8 cellular contexts compared by ENCODE assay signal in the genomic region with DNA sequence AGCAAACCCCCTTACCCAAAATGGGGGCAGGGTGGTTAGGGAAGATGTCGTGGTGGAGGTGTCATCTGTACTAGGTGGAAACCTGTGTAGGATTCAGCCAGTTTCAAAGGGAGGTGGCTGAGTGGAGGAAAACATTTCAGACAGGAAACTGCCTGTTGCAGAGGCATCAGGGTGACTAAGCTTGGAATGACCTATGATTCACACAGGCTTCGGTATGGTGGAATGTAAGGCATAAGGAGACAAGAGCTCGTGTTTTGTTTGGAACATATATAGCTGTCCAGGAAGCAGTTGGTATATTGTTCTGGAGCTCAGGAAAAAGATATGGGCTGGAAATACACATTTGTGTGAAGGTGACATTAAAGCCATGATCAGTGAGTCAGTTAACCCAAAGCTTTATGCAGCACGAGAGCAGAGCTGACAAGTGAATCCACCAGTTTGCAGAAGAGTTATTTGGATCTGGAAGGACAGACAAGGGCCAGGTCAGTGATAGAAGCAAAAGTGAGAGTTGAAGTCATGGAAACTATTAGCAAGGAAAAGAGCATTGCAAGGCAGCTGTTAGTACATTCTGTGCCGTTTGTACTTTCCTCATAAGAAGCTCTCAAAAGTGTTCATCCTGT. TPM values are rescaled to one million over a fixed set of nuclear protein-coding genes. Genes with fewer than 3 reads are reported as not detected.
DNase-seq lines count a peak whose midpoint lies in the region; ATAC-seq and TF ChIP-seq lines count a peak whose summit lies in the region.

No MANE protein-coding gene starts in this region.

- dilution Hi-C loops in IMR-90 (cut with HindIII; ENCODE audit: low sequenced_read_pairs, unreplicated experiment) = no loop called here

- peak; percentile 72 for DNase-seq in AG09319 (ENCODE audit: extremely low read depth, low read depth)
- DNase-seq in IMR-90 = peak; percentile 98
- DNase-seq in cardiac fibroblast (ENCODE audit: low read depth in 2 of 2) = peak; percentile 92 to 98
- DNase-seq in mucosa of descending colon = no peak
- DNase-seq in NCI-H1417 treated with DMSO at 0.1 percent for 48 hours (lab: John Stamatoyannopoulos, UW) = no peak
- DNase-seq in SK-N-DZ (ENCODE audit: low spot score) = no peak
- no peak for DNase-seq in thyroid gland
- no peak for DNase-seq in activated gamma-delta T cell (lab: John Stamatoyannopoulos, UW)

- peak overlapping the region; percentile 97 for H3K4ac ChIP-seq in IMR-90 (ENCODE audit: low read depth, low read length)

- H3K23ac ChIP-seq in IMR-90 (ENCODE audit: low read depth, low read length) = peak overlapping the region; percentile 92

- BruUV-seq in IMR-90 (replicated peaks; lab: Mats Ljungman, UMichigan) = no TSS peak

- peak overlapping the region; percentile 88 for H2BK15ac ChIP-seq in IMR-90 (ENCODE audit: low read depth, low read length)

- H3K27ac ChIP-seq in IMR-90 (ENCODE audit: insufficient read depth, low read length) = peak overlapping the region; percentile 89
- peak overlapping the region in 1 of 3 donors; percentile 15 for H3K27ac ChIP-seq in thyroid gland

- WGBS in IMR-90 (ENCODE audit: extremely low coverage in 2 of 2, insufficient read length in 1 of 2), 2 experiments = 0% methylated on average over 3 of the region's 5 CpGs; no CpG with 5 or more reads in 1 of the 2 experiments
- 70 to 79% methylated on average over 5 of the region's 5 CpGs for WGBS in thyroid gland, 2 donors

- H4K91ac ChIP-seq in IMR-90 (ENCODE audit: insufficient read depth, low read depth, low read length) = peak overlapping the region; percentile 94

- H3K18ac ChIP-seq in IMR-90 (ENCODE audit: low read depth, low read length) = peak overlapping the region; percentile 94

- TF ChIP-seq CTCF in AG09319 (IDR thresholded peaks at IDR 0.05; ENCODE audit: low read depth, low read length) = no peak
- TF ChIP-seq CTCF in IMR-90 (conservative IDR thresholded peaks at IDR 0.05; ENCODE audit: low read depth, low read length) = no peak
- TF ChIP-seq CTCF in cardiac fibroblast (IDR thresholded peaks at IDR 0.05; ENCODE audit: low read depth, low read length) = no peak
- TF ChIP-seq CTCF in mucosa of descending colon (IDR thresholded peaks at IDR 0.05) = no peak
- TF ChIP-seq CTCF in thyroid gland (IDR thresholded peaks at IDR 0.05) = no peak

- peaks cover 26% of the 10 kb centered on the region for H3K9me1 ChIP-seq in IMR-90 (ENCODE audit: insufficient read depth, low read length)

- no peak; the same call in 1 of the 2 replicates for TF ChIP-seq RAD21 in IMR-90 (IDR thresholded peaks at IDR 0.05; ENCODE audit: low read length)

- intact Hi-C loops in IMR-90 (cut with micrococcal nuclease) = loop anchor here (1.0 kb wide), 1 partner anchor 12 kb away; no protein-coding TSS in a partner anchor
- intact Hi-C loops in mucosa of descending colon (cut with DNase I, micrococcal nuclease) = no loop called here
- intact Hi-C loops in thyroid gland (cut with DNase I) = no loop called here

- CTCF ChIA-PET in IMR-90 (lab: Yijun Ruan, JAX) = interaction anchor here (1.1 to 1.9 kb wide), 3 partner anchors 12 to 20 kb away, joined by 5 to 8 read pairs (median 6); a partner anchor contains a TSS

- no peak overlapping the region; the same call in 1 of the 2 replicates for H3K4me3 ChIP-seq in IMR-90 (ENCODE audit: insufficient read depth, low read depth, low read length)
- H3K4me3 ChIP-seq in cardiac fibroblast (replicated peaks in 1 of 2; ENCODE audit: low read depth in 2 of 2, low read length in 2 of 2) = peak overlapping the region in 1 of 2 donors; percentile 2
- H3K4me3 ChIP-seq in mucosa of descending colon = no peak overlapping the region
- H3K4me3 ChIP-seq in thyroid gland (replicated peaks in 1 of 3) = no peak overlapping the region

- H3K9me3 ChIP-seq in IMR-90 (ENCODE audit: control insufficient read depth, insufficient read depth, low read length) (no peaks in the 10 kb centered on the region), mucosa of descending colon (no peaks in the 10 kb centered on the region), thyroid gland (no peaks in the 10 kb centered on the region)

- H3K4me1 ChIP-seq in IMR-90 (ENCODE audit: control insufficient read depth, insufficient read depth, low read length) = peaks cover 18% of the 10 kb centered on the region
- H3K4me1 ChIP-seq in mucosa of descending colon (ENCODE audit: low read depth) = no peaks in the 10 kb centered on the region
- peaks cover 2 to 4% of the 10 kb centered on the region in 2 donors for H3K4me1 ChIP-seq in thyroid gland

- peak overlapping the region; percentile 91 for H3K56ac ChIP-seq in IMR-90 (ENCODE audit: extremely low read depth, insufficient read depth, low read length)

- in situ Hi-C loops in IMR-90 (cut with MboI; ENCODE audit: low sequenced_read_pairs) = no loop called here

- H2AK9ac ChIP-seq in IMR-90 (replicated peaks; ENCODE audit: low read depth, low read length, poor library complexity) = peak overlapping the region; percentile 91

- H4K8ac ChIP-seq in IMR-90 (ENCODE audit: low read depth in 2 of 2, low read length in 2 of 2) = peak overlapping the region; percentile 85 to 97

- POLR2A ChIA-PET in IMR-90 (lab: Charles Lee; ENCODE audit: unreplicated experiment) = interaction anchor here (1.0 kb wide), 1 partner anchor 32 kb away, joined by 8 read pairs; no protein-coding TSS in a partner anchor

- peak overlapping the region; percentile 55 for H3K9ac ChIP-seq in IMR-90 (ENCODE audit: low read depth, low read length)

- peaks cover 39 to 55% of the 10 kb centered on the region in 2 experiments for H3K79me1 ChIP-seq in IMR-90 (ENCODE audit: low read depth in 1 of 2, low read length in 2 of 2)

- no peaks in the 10 kb centered on the region for H3K27me3 ChIP-seq in IMR-90 (ENCODE audit: control insufficient read depth, insufficient read depth, low read length)
- H3K27me3 ChIP-seq in thyroid gland = no peaks in the 10 kb centered on the region

- H3K36me3 ChIP-seq in IMR-90 (ENCODE audit: control insufficient read depth, insufficient read depth, low read length) = peaks cover 41% of the 10 kb centered on the region
- H3K36me3 ChIP-seq in mucosa of descending colon (ENCODE audit: low read depth) = peaks cover 22% of the 10 kb centered on the region
- peaks cover 49 to 50% of the 10 kb centered on the region in 2 donors for H3K36me3 ChIP-seq in thyroid gland

- H3K4me2 ChIP-seq in IMR-90 (ENCODE audit: low read depth, low read length) = peak overlapping the region; percentile 90

- peak; percentile 95 for ATAC-seq in IMR-90 (ENCODE audit: low read depth)
- ATAC-seq in mucosa of descending colon = peak; percentile 88

- no peak overlapping the region for H2AFZ ChIP-seq in IMR-90 (replicated peaks; ENCODE audit: low read length, poor library complexity)

- 0 out of 2 replicates have a peak, but pooled peaks have one; percentile 30 for TF ChIP-seq POLR2A in IMR-90 (IDR thresholded peaks at IDR 0.05; ENCODE audit: low read depth, low read length)
- TF ChIP-seq POLR2A in thyroid gland (IDR thresholded peaks at IDR 0.05) = no peak

- peak overlapping the region; percentile 97 for H2BK20ac ChIP-seq in IMR-90 (ENCODE audit: low read depth, low read length)

- peak overlapping the region; percentile 95 for H2BK5ac ChIP-seq in IMR-90 (ENCODE audit: low read depth, low read length, poor library complexity, severe bottlenecking)

- no peaks in the 10 kb centered on the region for H4K20me1 ChIP-seq in IMR-90 (ENCODE audit: insufficient read depth, low read length)

- peak overlapping the region; percentile 98 for H4K5ac ChIP-seq in IMR-90 (ENCODE audit: low read depth, low read length)

- peak overlapping the region; percentile 98 for H2BK120ac ChIP-seq in IMR-90 (ENCODE audit: low read depth, low read length)

- peak overlapping the region; percentile 88 for H3K14ac ChIP-seq in IMR-90 (replicated peaks; ENCODE audit: low read depth, low read length)

- H2AK5ac ChIP-seq in IMR-90 (ENCODE audit: low read depth, low read length) = peak overlapping the region; percentile 91

TF ChIP-seq in IMR-90, 13 proteins besides CTCF, POLR2A, EP300 and RAD21 (continues in another document):
- TF ChIP-seq, protein P1, sequence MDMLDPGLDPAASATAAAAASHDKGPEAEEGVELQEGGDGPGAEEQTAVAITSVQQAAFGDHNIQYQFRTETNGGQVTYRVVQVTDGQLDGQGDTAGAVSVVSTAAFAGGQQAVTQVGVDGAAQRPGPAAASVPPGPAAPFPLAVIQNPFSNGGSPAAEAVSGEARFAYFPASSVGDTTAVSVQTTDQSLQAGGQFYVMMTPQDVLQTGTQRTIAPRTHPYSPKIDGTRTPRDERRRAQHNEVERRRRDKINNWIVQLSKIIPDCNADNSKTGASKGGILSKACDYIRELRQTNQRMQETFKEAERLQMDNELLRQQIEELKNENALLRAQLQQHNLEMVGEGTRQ (IDR thresholded peaks at IDR 0.05; ENCODE audit: low read depth, low read length) = no peak
- no peak for TF ChIP-seq MXI1 (IDR thresholded peaks at IDR 0.05; ENCODE audit: borderline replicate concordance, low read depth, low read length)
- TF ChIP-seq BHLHE40 (IDR thresholded peaks at IDR 0.05; ENCODE audit: low read depth, low read length) = peak; percentile 88

RNA-seq across cellular contexts. Expression of a gene that starts 12.2 kb away (rescaled TPM):
- 17.2 and 17.4 TPM in 2 replicates for total RNA-seq in IMR-90 (2012; rRNA removed)
- 6.9 and 7.1 TPM in 2 replicates for polyA plus RNA-seq in IMR-90 (2012; rRNA removed)
- polyA plus RNA-seq in IMR-90 (2012; cell fraction: cytosol; rRNA removed) = 1.6 and 1.8 TPM in 2 replicates
- 3.3 and 10.9 TPM in 2 replicates for polyA plus RNA-seq in IMR-90 (2012; cell fraction: nucleus; rRNA removed; ENCODE audit: low replicate concordance)
- total RNA-seq in mucosa of descending colon = 1 to 10 TPM; 5.4 to 8.8 (median 6.7) TPM
- polyA plus RNA-seq in SK-N-DZ (2014; cell fraction: cytosol; rRNA removed) = 9.6 and 10.8 TPM in 2 replicates
- 10.2 and 11.0 TPM in 2 replicates for polyA plus RNA-seq in SK-N-DZ (2014; cell fraction: nucleus; rRNA removed)
- total RNA-seq in thyroid gland = 10 to 100 TPM in 1 of 4 donors, 1 to 10 TPM in 3; 7.3 to 11.0 (median 7.8) TPM

RNA-seq across cellular contexts. Expression of a gene that starts 34.0 kb away (rescaled TPM):
- total RNA-seq in IMR-90 (2012; rRNA removed) (1.9 and 2.9 TPM in 2 replicates), mucosa of descending colon (100 to 1,000 TPM in 1 of 3 donors, 10 to 100 TPM in 2; 42.9 to 115 (median 96.9) TPM), thyroid gland (10 to 100 TPM; 26.7 to 41.9 (median 32.7) TPM)
- 1.2 and 1.7 TPM in 2 replicates for polyA plus RNA-seq in IMR-90 (2012; rRNA removed)
- 1.0 and 1.2 TPM in 2 replicates for polyA plus RNA-seq in IMR-90 (2012; cell fraction: cytosol; rRNA removed)
- polyA plus RNA-seq in IMR-90 (2012; cell fraction: nucleus; rRNA removed; ENCODE audit: low replicate concordance) = 1.2 and 1.3 TPM in 2 replicates
- not detected in 2 replicates for polyA plus RNA-seq in SK-N-DZ (2014; cell fraction: cytosol; rRNA removed)
- 0.37 TPM in 1 of 2 replicates, not detected in the other for polyA plus RNA-seq in SK-N-DZ (2014; cell fraction: nucleus; rRNA removed)

RNA-seq across cellular contexts. Expression of a gene that starts 55.6 kb away (rescaled TPM):
- total RNA-seq in IMR-90 (2012; rRNA removed) (4.2 and 4.3 TPM in 2 replicates), mucosa of descending colon (1 to 10 TPM; 1.9 to 3.4 (median 2.7) TPM), thyroid gland (1 to 10 TPM; 1.9 to 2.7 (median 2.3) TPM)
- polyA plus RNA-seq in IMR-90 (2012; rRNA removed) = 0.79 and 1.1 TPM in 2 replicates
- polyA plus RNA-seq in IMR-90 (2012; cell fraction: cytosol; rRNA removed) = 0.37 and 0.40 TPM in 2 replicates
- polyA plus RNA-seq in IMR-90 (2012; cell fraction: nucleus; rRNA removed; ENCODE audit: low replicate concordance) = 0.30 and 0.46 TPM in 2 replicates
- 3.9 and 4.3 TPM in 2 replicates for polyA plus RNA-seq in SK-N-DZ (2014; cell fraction: cytosol; rRNA removed)
- polyA plus RNA-seq in SK-N-DZ (2014; cell fraction: nucleus; rRNA removed) = 2.2 and 2.4 TPM in 2 replicates

Comparison
In these comparisons a context has a peak if more than half of its experiments do, and no peak if none do; other contexts are left out.
1. DNase-seq: peak in AG09319 (single experiment), IMR-90 (single experiment) and cardiac fibroblast (2 of 2); none in mucosa of descending colon (0 of 3), NCI-H1417 treated with DMSO at 0.1 percent for 48 hours (single experiment), SK-N-DZ (single experiment), thyroid gland (0 of 2) and activated gamma-delta T cell (single experiment).